22 cellular contexts compared by ENCODE assay signal in genomic region chrY:12837550-12837949, GRCh38.
"Had no signal": no experiment of that assay in that cellular context is flagged by ENCODE, and none has a peak within 500 bp of the region (broad histone marks: within the 10 kb centered on the region; RNA-seq: fewer than 3 reads in every experiment).

No MANE protein-coding gene starts in this region.

- H3K9me3 ChIP-seq: esophagus squamous epithelium, psoas muscle, sigmoid colon, tibial artery had no signal

- H3K4me3 ChIP-seq: esophagus squamous epithelium, psoas muscle, sigmoid colon, tibial artery had no signal

- H3K36me3 ChIP-seq: tibial artery had no signal

- DNase-seq: cerebellar nuclear complex; cortex of kidney; effector memory CD8-positive, alpha-beta T cell; erythroblast; esophagus squamous epithelium; foreskin melanocyte; immature natural killer cell; mesendoderm; midbrain; naive thymus-derived CD4-positive, alpha-beta T cell; nephron progenitor cell; psoas muscle; sigmoid colon; stimulated activated CD4-positive, alpha-beta T cell treated with anti-CD3 and anti-CD28 coated beads, Interleukin-2, amount 100 ng/mL, for 24 hours; stimulated activated CD4-positive, alpha-beta T cell treated with anti-CD3 and anti-CD28 coated beads, Interleukin-4, amount 100 ng/mL, for 24 hours; stimulated activated naive CD4-positive, alpha-beta T cell treated with Interleukin-2 at 50 U/mL for 16 hours; tibial artery had no signal

- H3K27me3 ChIP-seq: esophagus squamous epithelium, sigmoid colon, tibial artery had no signal

- ATAC-seq: effector memory CD8-positive, alpha-beta T cell; naive thymus-derived CD4-positive, alpha-beta T cell; psoas muscle; right cardiac atrium; stimulated activated effector memory CD8-positive, alpha-beta T cell treated with anti-CD3 and anti-CD28 coated beads, Interleukin-12 subunit alpha, Interleukin-12 subunit beta, amount 100 ng/mL, for 72 hours had no signal

- FAIRE-seq: endometrium, keratinocyte, urothelium cell line had no signal

- H3K27ac ChIP-seq: esophagus squamous epithelium, psoas muscle, sigmoid colon, tibial artery had no signal

- H3K4me1 ChIP-seq: esophagus squamous epithelium, psoas muscle, sigmoid colon, tibial artery had no signal
